ENCODE assay signal across 1 cellular context in the genomic region with DNA sequence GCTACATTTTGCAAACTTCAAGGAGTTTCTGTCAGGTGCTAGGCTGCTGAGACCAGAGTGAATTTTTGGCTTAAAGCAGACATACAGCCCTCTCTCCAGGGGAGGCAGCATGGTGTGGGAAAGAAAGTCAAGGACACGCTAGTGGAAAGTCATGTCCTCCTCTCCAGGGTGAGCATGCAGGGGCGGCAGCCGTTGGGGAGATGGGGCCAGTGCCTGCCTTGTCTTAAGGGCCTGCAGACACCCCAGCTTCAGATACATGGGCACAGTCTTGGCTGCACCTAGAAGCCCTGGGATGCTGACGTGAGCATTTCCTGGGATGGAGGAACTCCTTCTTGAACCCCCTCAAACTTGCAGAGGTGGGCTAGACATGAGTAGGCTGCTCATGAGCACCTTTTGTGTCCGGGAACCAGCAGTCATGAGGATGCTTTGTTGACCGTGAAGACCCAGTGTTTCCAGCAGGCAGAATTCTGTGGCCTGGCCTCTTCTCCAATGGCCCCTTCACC.
TF ChIP-seq lines count a peak whose summit lies in the region.

No MANE protein-coding gene starts in this region.

TF ChIP-seq in IMR-90, 13 proteins besides CTCF, POLR2A, EP300 and RAD21:
- TF ChIP-seq FOS (IDR thresholded peaks at IDR 0.05; ENCODE audit: low read depth, low read length) (no peak), MAFK (IDR thresholded peaks at IDR 0.05; ENCODE audit: low read depth, low read length) (no peak), CEBPB (IDR thresholded peaks at IDR 0.05; ENCODE audit: low read depth, low read length) (no peak)
